1 cellular context compared by ENCODE assay signal in the genomic region with DNA sequence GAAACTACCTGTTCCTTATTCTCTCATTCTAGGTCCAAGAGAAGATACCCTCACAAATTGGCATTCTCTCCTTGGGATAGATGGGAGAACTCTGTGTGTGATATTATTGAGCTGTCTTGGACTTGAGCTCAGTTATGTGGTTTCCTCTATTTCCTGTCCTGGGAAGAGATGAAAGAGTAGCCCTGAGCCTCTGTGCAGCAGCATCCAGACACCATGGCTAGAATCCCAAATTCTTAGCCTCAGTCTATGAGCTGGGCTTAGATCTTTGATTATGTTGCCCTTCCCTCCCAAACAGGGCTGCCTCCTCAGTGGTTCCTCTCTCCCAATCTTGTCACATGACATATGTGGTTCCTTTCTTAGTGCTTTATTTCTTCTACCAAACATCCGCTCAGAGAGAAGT.
TF ChIP-seq lines count a peak whose summit lies in the region.

No MANE protein-coding gene starts in this region.

TF ChIP-seq in H1, 55 proteins besides CTCF, POLR2A, EP300 and RAD21 (continued from another document):
- TF ChIP-seq, protein P1, sequence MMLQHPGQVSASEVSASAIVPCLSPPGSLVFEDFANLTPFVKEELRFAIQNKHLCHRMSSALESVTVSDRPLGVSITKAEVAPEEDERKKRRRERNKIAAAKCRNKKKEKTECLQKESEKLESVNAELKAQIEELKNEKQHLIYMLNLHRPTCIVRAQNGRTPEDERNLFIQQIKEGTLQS (IDR thresholded peaks at IDR 0.05; ENCODE audit: insufficient read depth, low read depth, low read length), result no peak
- TF ChIP-seq MAFK (IDR thresholded peaks at IDR 0.05; ENCODE audit: low read depth, low read length) (no peak), JUND (IDR thresholded peaks at IDR 0.05; ENCODE audit: low read length) (no peak), CHD1 (IDR thresholded peaks at IDR 0.05; ENCODE audit: low read depth, low read length) (no peak), TEAD4 (IDR thresholded peaks at IDR 0.05; ENCODE audit: low read depth, low read length) (no peak), FOSL1 (IDR thresholded peaks at IDR 0.05; ENCODE audit: insufficient read depth, low read depth, low read length) (no peak), TCF12 (IDR thresholded peaks at IDR 0.05; ENCODE audit: low read depth, low read length) (no peak)
